In genomic region chr5:178110511-178110910, GRCh38 we compare ENCODE assay signal across 22 cellular contexts. TPM values are rescaled to one million over a fixed set of nuclear protein-coding genes. Genes with fewer than 3 reads are reported as not detected.
DNase-seq lines count a peak whose midpoint lies in the region; ATAC-seq, FAIRE-seq and TF ChIP-seq lines count a peak whose summit lies in the region.
"Had no signal": no experiment of that assay in that cellular context is flagged by ENCODE, and none has a peak within 500 bp of the region (broad histone marks: within the 10 kb centered on the region; RNA-seq: fewer than 3 reads in every experiment).

No MANE protein-coding gene starts in this region.

- H3K4me1 ChIP-seq in pancreas, result peaks cover 0 to 10% (median 0%) of the 10 kb centered on the region in 3 donors

- no peak overlapping the region for H3K27ac ChIP-seq in pancreas
- H3K27ac ChIP-seq: 22Rv1, A549, C4-2B had no signal

- H3K27me3 Mint-ChIP-seq in activated CD4-positive, alpha-beta T cell treated with anti-CD3 and anti-CD28 coated beads, Interleukin-2, amount 10 ng/mL, durations not matched to agents 24 days and 14 days, result peaks cover 25% of the 10 kb centered on the region
- H3K27me3 Mint-ChIP-seq in glutamatergic neuron (ENCODE audit: unreplicated experiment) (peaks cover 16% of the 10 kb centered on the region), neural crest cell (ENCODE audit: low read depth) (peaks cover 43% of the 10 kb centered on the region), type B pancreatic cell (peaks cover 17% of the 10 kb centered on the region)
- H3K27me3 Mint-ChIP-seq: CD4-positive, alpha-beta memory T cell; IgD-negative memory B cell had no signal

- intact Hi-C loops in activated CD4-positive, alpha-beta T cell treated with anti-CD3 and anti-CD28 coated beads, Interleukin-2, amount 10 ng/mL, durations not matched to agents 24 days and 14 days (cut with micrococcal nuclease), result loop anchor here (5.0 kb wide), 1 partner anchor 33 kb away; no protein-coding TSS in a partner anchor
- intact Hi-C loops in pancreas (cut with DNase I), result no loop called here

- DNase-seq in activated CD4-positive, alpha-beta T cell treated with anti-CD3 and anti-CD28 coated beads, Interleukin-2, amount 10 ng/mL, durations not matched to agents 24 days and 14 days, result no peak
- no peak for DNase-seq in activated CD4-positive, alpha-beta T cell treated with anti-CD3 and anti-CD28 coated beads for 4 hours
- DNase-seq in glutamatergic neuron (no peak), neural crest cell (ENCODE audit: low read depth, low spot score) (no peak), type B pancreatic cell (ENCODE audit: extremely low spot score, unreplicated experiment) (no peak), kidney glomerular epithelial cell (lab: John Stamatoyannopoulos, UW) (no peak), pancreas (no peak)
- DNase-seq in activated T-cell treated with anti-CD3 and anti-CD28 coated beads, Interleukin-2, amount 50 U/mL, for 1 hour, result no peak
- DNase-seq: AML-193; CD4-positive, alpha-beta memory T cell; DMS153; DMS79; GDM1; HCEC 1CT had no signal

- H3K9me3 Mint-ChIP-seq in activated CD4-positive, alpha-beta T cell treated with anti-CD3 and anti-CD28 coated beads, Interleukin-2, amount 10 ng/mL, durations not matched to agents 24 days and 14 days, result peaks cover 3% of the 10 kb centered on the region
- peaks cover 7% of the 10 kb centered on the region for H3K9me3 Mint-ChIP-seq in glutamatergic neuron (ENCODE audit: unreplicated experiment)
- no peaks in the 10 kb centered on the region for H3K9me3 Mint-ChIP-seq in neural crest cell
- no peaks in the 10 kb centered on the region for H3K9me3 Mint-ChIP-seq in type B pancreatic cell
- H3K9me3 Mint-ChIP-seq: CD4-positive, alpha-beta memory T cell; IgD-negative memory B cell had no signal

- peaks cover 2% of the 10 kb centered on the region for H3K36me3 Mint-ChIP-seq in activated CD4-positive, alpha-beta T cell treated with anti-CD3 and anti-CD28 coated beads, Interleukin-2, amount 10 ng/mL, durations not matched to agents 24 days and 14 days (ENCODE audit: low read depth)
- H3K36me3 Mint-ChIP-seq in glutamatergic neuron (ENCODE audit: unreplicated experiment) (no peaks in the 10 kb centered on the region), neural crest cell (ENCODE audit: low read depth) (no peaks in the 10 kb centered on the region), type B pancreatic cell (no peaks in the 10 kb centered on the region)
- H3K36me3 Mint-ChIP-seq: IgD-negative memory B cell had no signal

- H3K36me3 ChIP-seq in pancreas, result no peaks in the 10 kb centered on the region

- no peak overlapping the region for H3K4me3 ChIP-seq in pancreas
- H3K4me3 ChIP-seq: A549 had no signal

- WGBS in pancreas, 2 donors, result 72 to 80% methylated on average over 9 of the region's 9 CpGs

- H3K27me3 ChIP-seq in pancreas, result no peaks in the 10 kb centered on the region

- H3K9me3 ChIP-seq in pancreas, result no peaks in the 10 kb centered on the region
- H3K9me3 ChIP-seq: A549 had no signal

- no peak for FAIRE-seq in pancreas (lab: Jason Lieb, UNC)
- FAIRE-seq: A549, GM12892, GM18507, HepG2, HTR-8/SVneo had no signal

- TF ChIP-seq CTCF in glutamatergic neuron (IDR thresholded peaks at IDR 0.05; ENCODE audit: partially characterized antibody, unreplicated experiment), result no peak
- TF ChIP-seq CTCF in neural crest cell (conservative IDR thresholded peaks at IDR 0.05), result no peak
- no peak for TF ChIP-seq CTCF in type B pancreatic cell (conservative IDR thresholded peaks at IDR 0.05)
- TF ChIP-seq CTCF in pancreas (IDR thresholded peaks at IDR 0.05), result no peak

- ATAC-seq in pancreas, result no peak
- ATAC-seq: A549, HepG2 had no signal

- H3K4me1 Mint-ChIP-seq in activated CD4-positive, alpha-beta T cell treated with anti-CD3 and anti-CD28 coated beads, Interleukin-2, amount 10 ng/mL, durations not matched to agents 24 days and 14 days, result peaks cover 23% of the 10 kb centered on the region
- H3K4me1 Mint-ChIP-seq in glutamatergic neuron (ENCODE audit: low read depth, unreplicated experiment) (peaks cover 9% of the 10 kb centered on the region), neural crest cell (peaks cover 23% of the 10 kb centered on the region), type B pancreatic cell (ENCODE audit: unreplicated experiment) (peaks cover 17% of the 10 kb centered on the region)

- peak overlapping the region; percentile 31 for H3K27ac Mint-ChIP-seq in activated CD4-positive, alpha-beta T cell treated with anti-CD3 and anti-CD28 coated beads, Interleukin-2, amount 10 ng/mL, durations not matched to agents 24 days and 14 days
- H3K27ac Mint-ChIP-seq in glutamatergic neuron (ENCODE audit: unreplicated experiment) (no peak overlapping the region), neural crest cell (ENCODE audit: unreplicated experiment) (no peak overlapping the region), type B pancreatic cell (peak overlapping the region; percentile 63)

- no peak overlapping the region for H3K4me3 Mint-ChIP-seq in activated CD4-positive, alpha-beta T cell treated with anti-CD3 and anti-CD28 coated beads, Interleukin-2, amount 10 ng/mL, durations not matched to agents 24 days and 14 days
- H3K4me3 Mint-ChIP-seq in glutamatergic neuron (ENCODE audit: unreplicated experiment) (peak overlapping the region; percentile 12), neural crest cell (peak overlapping the region; percentile 8), type B pancreatic cell (no peak overlapping the region)
- H3K4me3 Mint-ChIP-seq: CD4-positive, alpha-beta memory T cell had no signal

RNA-seq across cellular contexts. Expression of gene N4BP3, which starts 2.8 kb away (rescaled TPM):
- 3.2 and 3.3 TPM in 2 replicates for total RNA-seq in activated CD4-positive, alpha-beta T cell treated with anti-CD3 and anti-CD28 coated beads, Interleukin-2, amount 10 ng/mL, durations not matched to agents 24 days and 14 days
- total RNA-seq in glutamatergic neuron (ENCODE audit: unreplicated experiment), result 2.2 TPM
- total RNA-seq in neural crest cell, result 1.3 and 1.4 TPM in 2 replicates
- 6.6 and 11.2 TPM in 2 replicates for total RNA-seq in type B pancreatic cell (ENCODE audit: low replicate concordance)
- total RNA-seq in pancreas, result 1 to 10 TPM in 1 of 6 donors, under 1 TPM in 5; 0.23 to 1.1 (median 0.47) TPM
- polyA plus RNA-seq in pancreas, result 1 to 10 TPM in 1 of 2 donors, under 1 TPM in 1; 0.75 to 1.1 TPM
- total RNA-seq: HepG2 had no signal

RNA-seq across cellular contexts. Expression of gene RMND5B, which starts 20.3 kb away (rescaled TPM):
- total RNA-seq in activated CD4-positive, alpha-beta T cell treated with anti-CD3 and anti-CD28 coated beads, Interleukin-2, amount 10 ng/mL, durations not matched to agents 24 days and 14 days, result 29.3 and 29.5 TPM in 2 replicates
- total RNA-seq in glutamatergic neuron (ENCODE audit: unreplicated experiment), result 51.3 TPM
- 42.4 and 43.5 TPM in 2 replicates for total RNA-seq in neural crest cell
- 41.8 and 52.1 TPM in 2 replicates for total RNA-seq in type B pancreatic cell (ENCODE audit: low replicate concordance)
- 10 to 100 TPM; 12.1 to 21.7 (median 17.4) TPM for total RNA-seq in pancreas
- 10 to 100 TPM; 26.4 to 29.8 TPM for polyA plus RNA-seq in pancreas

RNA-seq across cellular contexts. Expression of gene NHP2, which starts 43.2 kb away (rescaled TPM):
- 267 and 273 TPM in 2 replicates for total RNA-seq in activated CD4-positive, alpha-beta T cell treated with anti-CD3 and anti-CD28 coated beads, Interleukin-2, amount 10 ng/mL, durations not matched to agents 24 days and 14 days
- total RNA-seq in glutamatergic neuron (ENCODE audit: unreplicated experiment) (128 TPM), neural crest cell (169 and 174 TPM in 2 replicates), type B pancreatic cell (ENCODE audit: low replicate concordance) (136 and 161 TPM in 2 replicates), pancreas (10 to 100 TPM; 34.6 to 65.6 (median 53.9) TPM)
- 10 to 100 TPM; 50.7 to 84.7 TPM for polyA plus RNA-seq in pancreas

Comparison
In these comparisons a context has a peak if more than half of its experiments do, and no peak if none do; other contexts are left out.
1. H3K27ac Mint-ChIP-seq: peak in activated CD4-positive, alpha-beta T cell treated with anti-CD3 and anti-CD28 coated beads, Interleukin-2, amount 10 ng/mL, durations not matched to agents 24 days and 14 days (single experiment) and type B pancreatic cell (single experiment); none in glutamatergic neuron (single experiment) and neural crest cell (single experiment).
2. H3K4me3 Mint-ChIP-seq: peak in glutamatergic neuron (single experiment) and neural crest cell (single experiment); none in activated CD4-positive, alpha-beta T cell treated with anti-CD3 and anti-CD28 coated beads, Interleukin-2, amount 10 ng/mL, durations not matched to agents 24 days and 14 days (single experiment) and type B pancreatic cell (single experiment).